Comparison of ENCODE assay signal across 15 cellular contexts in genomic region chr9:132144708-132145365, GRCh38. TPM values are rescaled to one million over a fixed set of nuclear protein-coding genes. Genes with fewer than 3 reads are reported as not detected.
DNase-seq lines count a peak whose midpoint lies in the region; ATAC-seq and TF ChIP-seq lines count a peak whose summit lies in the region.
"Had no signal": no experiment of that assay in that cellular context is flagged by ENCODE, and none has a peak within 500 bp of the region (broad histone marks: within the 10 kb centered on the region; RNA-seq: fewer than 3 reads in every experiment).

No MANE protein-coding gene starts in this region.

- TF ChIP-seq CTCF in brain microvascular endothelial cell (IDR thresholded peaks at IDR 0.05; ENCODE audit: low read depth, low read length, missing control alignments), result no peak

- no peak overlapping the region for H3K27ac ChIP-seq in brain microvascular endothelial cell
- H3K27ac ChIP-seq: gastrocnemius medialis, stomach had no signal

- peaks cover 15% of the 10 kb centered on the region for H3K4me1 Mint-ChIP-seq in T-helper 17 cell

- no peak overlapping the region for H3K4me3 Mint-ChIP-seq in T-helper 17 cell
- H3K4me3 Mint-ChIP-seq: CD4-positive, CD25-positive, alpha-beta regulatory T cell had no signal

- no peak for ATAC-seq in T-helper 17 cell

- peak; percentile 32 for DNase-seq in stimulated activated CD4-positive, alpha-beta T cell treated with anti-CD3 and anti-CD28 coated beads, Interleukin-1b, Interleukin-23, amount 100 ng/mL, for 48 hours
- DNase-seq in stimulated activated CD4-positive, alpha-beta T cell treated with anti-CD3 and anti-CD28 coated beads, Interleukin-2, amount 100 ng/mL, for 48 hours, result no peak
- peak; percentile 12 for DNase-seq in OCI-M1 (lab: John Stamatoyannopoulos, UW)
- DNase-seq in brain microvascular endothelial cell, result peak; percentile 56
- DNase-seq in NCI-H1048 (lab: John Stamatoyannopoulos, UW), result no peak
- no peak for DNase-seq in hepatic stellate cell (ENCODE audit: low spot score)
- DNase-seq in occipital lobe (lab: John Stamatoyannopoulos, UW), result no peak
- no peak for DNase-seq in T-helper 17 cell
- DNase-seq: activated CD8-positive, alpha-beta memory T cell treated with anti-CD3 and anti-CD28 coated beads for 24 hours; amygdala; gastrocnemius medialis; KG1; NCI-H2029 treated with DMSO at 0.1 percent for 48 hours; stomach had no signal

- in situ Hi-C loops in brain microvascular endothelial cell (cut with HindIII; ENCODE audit: low pct_ligation_motif_present, low sequenced_read_pairs), result no loop called here

- peaks cover 41% of the 10 kb centered on the region for H3K27me3 ChIP-seq in brain microvascular endothelial cell (replicated peaks)

- no peaks in the 10 kb centered on the region for H3K36me3 ChIP-seq in brain microvascular endothelial cell (replicated peaks)
- H3K36me3 ChIP-seq: gastrocnemius medialis, stomach had no signal

- no peak overlapping the region for H3K27ac Mint-ChIP-seq in T-helper 17 cell
- H3K27ac Mint-ChIP-seq: CD4-positive, CD25-positive, alpha-beta regulatory T cell had no signal

- H3K27me3 Mint-ChIP-seq in T-helper 17 cell, result peaks cover 89% of the 10 kb centered on the region

- no peaks in the 10 kb centered on the region for H3K9me3 ChIP-seq in T-helper 17 cell (ENCODE audit: control insufficient read depth, low read length, poor library complexity, severe bottlenecking)
- H3K9me3 ChIP-seq: gastrocnemius medialis, stomach had no signal

- peaks cover 6% of the 10 kb centered on the region for H3K36me3 Mint-ChIP-seq in T-helper 17 cell (ENCODE audit: low read depth)
- H3K36me3 Mint-ChIP-seq: CD4-positive, CD25-positive, alpha-beta regulatory T cell had no signal

- no peak overlapping the region for H3K4me3 ChIP-seq in brain microvascular endothelial cell (ENCODE audit: low read depth, low read length)
- H3K4me3 ChIP-seq: gastrocnemius medialis, stomach had no signal

RNA-seq across cellular contexts. Expression of gene NTNG2, which starts 17.0 kb away (rescaled TPM):
- total RNA-seq in occipital lobe, result 46.3 TPM
- 1 to 10 TPM; 3.3 to 3.6 TPM for total RNA-seq in T-helper 17 cell

Comparison
In these comparisons a context has a peak if more than half of its experiments do, and no peak if none do; other contexts are left out.
1. DNase-seq: peak in stimulated activated CD4-positive, alpha-beta T cell treated with anti-CD3 and anti-CD28 coated beads, Interleukin-1b, Interleukin-23, amount 100 ng/mL, for 48 hours (single experiment), OCI-M1 (single experiment) and brain microvascular endothelial cell (single experiment); none in stimulated activated CD4-positive, alpha-beta T cell treated with anti-CD3 and anti-CD28 coated beads, Interleukin-2, amount 100 ng/mL, for 48 hours (0 of 2), NCI-H1048 (single experiment), hepatic stellate cell (single experiment), occipital lobe (single experiment) and T-helper 17 cell (0 of 3).
2. RNA of gene NTNG2, which starts 17.0 kb away (total RNA-seq): 46.3 TPM in occipital lobe (single experiment); 3.3 to 3.6 TPM in T-helper 17 cell; every median in the first group is over 10 times any median in the second.